Comparison of ENCODE assay signal across 15 cellular contexts in the genomic region with DNA sequence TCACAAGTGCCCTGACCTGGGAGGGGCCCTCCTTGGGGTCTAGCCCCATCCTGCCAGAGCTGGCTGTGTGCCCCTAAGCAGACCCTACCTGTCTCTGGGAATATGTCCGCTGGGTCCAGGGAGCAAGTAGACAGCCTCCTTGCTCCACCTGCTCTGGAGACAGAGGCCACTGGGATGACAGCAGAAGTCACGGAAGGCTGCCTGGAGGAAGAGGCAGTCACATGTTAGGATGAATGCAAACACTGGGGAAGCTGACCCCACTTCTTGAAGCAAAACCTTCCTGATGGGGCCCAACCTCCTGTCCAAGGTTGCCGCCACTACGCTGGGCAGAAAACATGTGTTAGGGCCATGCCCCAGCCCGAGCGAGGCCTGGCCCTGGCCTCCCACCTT. TPM values are rescaled to one million over a fixed set of nuclear protein-coding genes. Genes with fewer than 3 reads are reported as not detected.
DNase-seq lines count a peak whose midpoint lies in the region; ATAC-seq, FAIRE-seq and TF ChIP-seq lines count a peak whose summit lies in the region.
"Had no signal": no experiment of that assay in that cellular context is flagged by ENCODE, and none has a peak within 500 bp of the region (broad histone marks: within the 10 kb centered on the region; RNA-seq: fewer than 3 reads in every experiment).

No MANE protein-coding gene starts in this region.

- TF ChIP-seq CTCF in HFFc6 (IDR thresholded peaks at IDR 0.05) (no peak), GM12878 (IDR thresholded peaks at IDR 0.05 in 2 of 3, conservative IDR thresholded peaks at IDR 0.05 in 1 of 3; ENCODE audit: control insufficient read depth in 2 of 3, extremely low read depth in 1 of 3, insufficient read depth in 1 of 3, low read depth in 3 of 3, low read length in 3 of 3) (no peak), osteoblast (IDR thresholded peaks at IDR 0.05; ENCODE audit: extremely low read depth, low read depth, low read length) (no peak), thyroid gland (IDR thresholded peaks at IDR 0.05) (no peak)

- intact Hi-C loops in GM12878 (cut with micrococcal nuclease; ENCODE audit: unreplicated experiment), result no loop called here
- intact Hi-C loops in thyroid gland (cut with DNase I), result no loop called here

- H3K27me3 Mint-ChIP-seq in HFFc6 (ENCODE audit: insufficient read depth), result no peaks in the 10 kb centered on the region
- H3K27me3 Mint-ChIP-seq: brain had no signal

- H3K9me3 ChIP-seq in BLaER1 treated with 17β-estradiol and CSF1 and Interleukin-3, amounts not matched to agents 10 nM and 100 nM (replicated peaks in 1 of 11), result no peaks in the 10 kb centered on the region
- H3K9me3 ChIP-seq in GM12878 (replicated peaks; ENCODE audit: control insufficient read depth, insufficient read depth, low read length), result no peaks in the 10 kb centered on the region
- no peaks in the 10 kb centered on the region for H3K9me3 ChIP-seq in osteoblast (ENCODE audit: low read depth, low read length)
- H3K9me3 ChIP-seq in thyroid gland, result no peaks in the 10 kb centered on the region
- H3K9me3 ChIP-seq: MG63, pancreas had no signal

- in situ Hi-C loops in GM12878 (cut with MboI), result no loop called here

- POLR2A ChIA-PET in GM12878 (lab: Charles Lee), result no interaction called here

- H4K20me1 ChIP-seq in BLaER1 treated with 17β-estradiol and CSF1 and Interleukin-3, amounts not matched to agents 10 nM and 100 nM, result 0 out of 22 replicates have a peak, but pooled peaks cover 0 to 3% (median 0%) of the 10 kb centered on the region in 11 experiments
- H4K20me1 ChIP-seq in GM12878 (ENCODE audit: control insufficient read depth, insufficient read depth) (no peaks in the 10 kb centered on the region), osteoblast (ENCODE audit: insufficient read depth, low read length) (no peaks in the 10 kb centered on the region)

- no peak for ATAC-seq in GM12878

- 84% methylated on average over 6 of the region's 6 CpGs for WGBS in GM12878 (ENCODE audit: insufficient coverage, insufficient replicate concordance, low lambda C conversion rate, missing lambda C conversion rate)
- 89 to 100% methylated on average over 1 to 6 of the region's 6 CpGs for WGBS in thyroid gland, 2 donors

- peaks cover 0 to 25% (median 0%) of the 10 kb centered on the region in 11 experiments; a peak in 4 of 22 replicates for H3K27me3 ChIP-seq in BLaER1 treated with 17β-estradiol and CSF1 and Interleukin-3, amounts not matched to agents 10 nM and 100 nM
- H3K27me3 ChIP-seq in GM12878 (replicated peaks in 1 of 2; ENCODE audit: control insufficient read depth in 2 of 2, insufficient read depth in 2 of 2, low read length in 1 of 2) (no peaks in the 10 kb centered on the region), osteoblast (ENCODE audit: insufficient read depth, low read length) (no peaks in the 10 kb centered on the region), thyroid gland (no peaks in the 10 kb centered on the region)
- H3K27me3 ChIP-seq: MG63, pancreas had no signal

- no peak for TF ChIP-seq EP300 in GM12878 (IDR thresholded peaks at IDR 0.05; ENCODE audit: borderline replicate concordance in 1 of 2, control insufficient read depth in 1 of 2, low read depth in 2 of 2, low read length in 2 of 2)

- H3K9ac ChIP-seq in BLaER1 treated with 17β-estradiol and CSF1 and Interleukin-3, amounts not matched to agents 10 nM and 100 nM, result peak overlapping the region in 10 of 11 experiments; percentile 5 to 90 (median 84); a peak in 19 of 22 replicates
- H3K9ac ChIP-seq in GM12878 (ENCODE audit: control insufficient read depth, insufficient read depth, low read length), result no peak overlapping the region

- no peak for TF ChIP-seq RAD21 in GM12878 (IDR thresholded peaks at IDR 0.05; ENCODE audit: insufficient read depth, low read depth, low read length)

- no peak overlapping the region for H2AFZ ChIP-seq in GM12878 (ENCODE audit: control insufficient read depth, low read depth, low read length)
- H2AFZ ChIP-seq in osteoblast (ENCODE audit: low read length), result no peak overlapping the region

- no peak for TF ChIP-seq POLR2A in GM12878 (IDR thresholded peaks at IDR 0.05; ENCODE audit: low read depth, low read length)
- no peak for TF ChIP-seq POLR2A in thyroid gland (IDR thresholded peaks at IDR 0.05)

- H3K9me3 Mint-ChIP-seq in HFFc6, result no peaks in the 10 kb centered on the region
- H3K9me3 Mint-ChIP-seq: T-helper 2 cell treated with Interferon-gamma antibody and Interleukin-4, amounts not matched to agents 5 μg/mL and 100 μg/mL, for 36 hours had no signal

- BruUV-seq in GM12878 (replicated peaks; lab: Mats Ljungman, UMichigan), result no TSS peak

- H3K4me1 Mint-ChIP-seq in HFFc6 (ENCODE audit: low read depth), result peaks cover 11% of the 10 kb centered on the region

- H3K4me2 ChIP-seq in BLaER1 treated with 17β-estradiol and CSF1 and Interleukin-3, amounts not matched to agents 10 nM and 100 nM, result peak overlapping the region; percentile 84 to 98 (median 95)
- peak overlapping the region; percentile 38; the same call in 1 of the 2 replicates for H3K4me2 ChIP-seq in GM12878 (ENCODE audit: control insufficient read depth, insufficient read depth)
- H3K4me2 ChIP-seq in osteoblast (ENCODE audit: insufficient read depth, low read length), result peak overlapping the region; percentile 37

- H3K36me3 ChIP-seq in BLaER1 treated with 17β-estradiol and CSF1 and Interleukin-3, amounts not matched to agents 10 nM and 100 nM, result no peaks in the 10 kb centered on the region
- H3K36me3 ChIP-seq in GM12878 (ENCODE audit: control insufficient read depth in 2 of 2, insufficient read depth in 2 of 2, low read length in 1 of 2), result no peaks in the 10 kb centered on the region
- H3K36me3 ChIP-seq in osteoblast (ENCODE audit: insufficient read depth, low read length), result no peaks in the 10 kb centered on the region
- H3K36me3 ChIP-seq in thyroid gland, result no peaks in the 10 kb centered on the region
- H3K36me3 ChIP-seq: MG63, pancreas had no signal

- H3K4me1 ChIP-seq in BLaER1 treated with 17β-estradiol and CSF1 and Interleukin-3, amounts not matched to agents 10 nM and 100 nM, result peaks cover 66 to 100% (median 99%) of the 10 kb centered on the region in 10 experiments
- H3K4me1 ChIP-seq in GM12878 (ENCODE audit: control insufficient read depth, insufficient read depth, low read length) (peaks cover 36% of the 10 kb centered on the region), osteoblast (ENCODE audit: insufficient read depth, low read length) (peaks cover 24% of the 10 kb centered on the region), thyroid gland (peaks cover 0 to 45% of the 10 kb centered on the region in 2 donors)

- peak overlapping the region; percentile 70; the same call in 1 of the 2 replicates for H3K27ac Mint-ChIP-seq in HFFc6

- CTCF ChIA-PET in GM12878 (lab: Yijun Ruan, JAX), result no interaction called here

- RAD21 ChIA-PET in GM12878 (lab: Charles Lee; ENCODE audit: unreplicated experiment), result no interaction called here

- no peak overlapping the region for H3K4me3 Mint-ChIP-seq in HFFc6

- H3K79me2 ChIP-seq in GM12878 (ENCODE audit: control insufficient read depth, insufficient read depth, low read length), result no peaks in the 10 kb centered on the region
- H3K79me2 ChIP-seq in osteoblast (ENCODE audit: insufficient read depth, low read length), result no peaks in the 10 kb centered on the region

- peak overlapping the region in 10 of 11 experiments; percentile 54 to 99 (median 96); a peak in 20 of 22 replicates for H3K27ac ChIP-seq in BLaER1 treated with 17β-estradiol and CSF1 and Interleukin-3, amounts not matched to agents 10 nM and 100 nM
- H3K27ac ChIP-seq in GM12878 (ENCODE audit: control insufficient read depth, insufficient read depth) (no peak overlapping the region), osteoblast (ENCODE audit: low read depth, low read length) (no peak overlapping the region), thyroid gland (peak overlapping the region in 1 of 3 donors; percentile 28)
- H3K27ac ChIP-seq: C4-2B, pancreas had no signal

- peak overlapping the region in 9 of 10 experiments; percentile 9 to 63 (median 44); a peak in 16 of 20 replicates for H3K4me3 ChIP-seq in BLaER1 treated with 17β-estradiol and CSF1 and Interleukin-3, amounts not matched to agents 10 nM and 100 nM
- H3K4me3 ChIP-seq in GM12878 (no peak overlapping the region), osteoblast (ENCODE audit: insufficient read depth, low read length) (peak overlapping the region; percentile 37), thyroid gland (replicated peaks in 1 of 3) (no peak overlapping the region)
- H3K4me3 ChIP-seq: MG63, pancreas had no signal

- FAIRE-seq in GM12878 (lab: Jason Lieb, UNC), result no peak
- FAIRE-seq: pancreas had no signal

- no peaks in the 10 kb centered on the region for H3K36me3 Mint-ChIP-seq in HFFc6 (ENCODE audit: low read depth)
- H3K36me3 Mint-ChIP-seq: brain had no signal

- DNase-seq in HFFc6 (no peak), GM12878 (ENCODE audit: low read depth, low spot score) (no peak), osteoblast (ENCODE audit: insufficient read length, low spot score, missing footprints) (no peak), amniotic stem cell (lab: John Stamatoyannopoulos, UW) (no peak), globus pallidus (ENCODE audit: low spot score) (no peak), amygdala (lab: John Stamatoyannopoulos, UW) (no peak), thyroid gland (no peak)
- DNase-seq: MG63, NCI-H774 had no signal

- SMC1A ChIA-PET in GM12878 (lab: Charles Lee; ENCODE audit: uncharacterized antibody, unreplicated experiment), result interaction anchor here (0.6 kb wide), 1 partner anchor 45 kb away, joined by 3 read pairs; no protein-coding TSS in a partner anchor

RNA-seq across cellular contexts. Expression of a gene that starts 11.7 kb away (rescaled TPM):
- 10 to 100 TPM in 2 of 6 experiments, 1 to 10 TPM in 4; 8.6 to 11.7 (median 9.6) TPM for total RNA-seq in HFFc6 (2021; fragmentation: NEBNext Ultra II Directional; extraction: Animal tissue kit (Norgen Biotek cat#: 25700))
- 6.2 and 7.0 TPM in 2 replicates for total RNA-seq in GM12878 (2013; cell fraction: nucleolus; rRNA removed)
- 0.11 and 0.68 TPM in 2 replicates for total RNA-seq in GM12878 (2014; rRNA removed)
- 0.22 and 0.23 TPM in 2 replicates for total RNA-seq in GM12878 (2014; rRNA removed; fragmentation: Illumina TruSeq; extraction: Trizol)
- total RNA-seq in GM12878 (2021), result 0.62 and 0.80 TPM in 2 replicates
- not detected for polyA plus RNA-seq in GM12878 (2011; ENCODE audit: low read depth)
- 0.33 and 0.43 TPM in 2 replicates for polyA plus RNA-seq in GM12878 (2011; rRNA removed)
- 0.48 and 0.51 TPM in 2 replicates for polyA plus RNA-seq in GM12878 (2011; cell fraction: cytosol; rRNA removed)
- polyA plus RNA-seq in GM12878 (2011; cell fraction: nucleus; rRNA removed), result 1.6 and 1.7 TPM in 2 replicates
- polyA plus RNA-seq in GM12878 (2012), result 0.15 and 0.35 TPM in 2 replicates
- 0.15 TPM in 1 of 2 replicates, not detected in the other for polyA plus RNA-seq in GM12878 (2014; fragmentation: Illumina TruSeq; extraction: Trizol)
- under 1 TPM; 0.09 to 0.18 TPM for polyA plus RNA-seq in GM12878 (2014; fragmentation: Nextera tagmentation; extraction: Ambion mirVana)
- 0.68 and 0.81 TPM in 2 replicates for polyA plus RNA-seq in GM12878 (2014; rRNA removed)
- polyA plus RNA-seq in GM12878 (2016; fragmentation: Nextera tagmentation; extraction: Ambion mirVana), result not detected
- 0.15 and 0.26 TPM in 2 replicates for polyA minus RNA-seq in GM12878 (2011; rRNA and poly(A)+ RNA removed)
- not detected in 2 replicates for polyA minus RNA-seq in GM12878 (2011; cell fraction: cytosol; rRNA and poly(A)+ RNA removed)
- polyA minus RNA-seq in GM12878 (2011; cell fraction: nucleus; rRNA and poly(A)+ RNA removed), result 0.73 and 2.0 TPM in 2 replicates
- 16.2 and 21.0 TPM in 2 replicates for total RNA-seq in osteoblast
- 1 to 10 TPM; 3.8 to 6.1 (median 4.8) TPM for total RNA-seq in thyroid gland

RNA-seq across cellular contexts. Expression of a gene that starts 31.7 kb away (rescaled TPM):
- not detected for total RNA-seq in HFFc6 (2021; fragmentation: NEBNext Ultra II Directional; extraction: Animal tissue kit (Norgen Biotek cat#: 25700))
- total RNA-seq in GM12878 (2013; cell fraction: nucleolus; rRNA removed), result not detected in 2 replicates
- not detected in 2 replicates for total RNA-seq in GM12878 (2014; rRNA removed)
- not detected in 2 replicates for total RNA-seq in GM12878 (2014; rRNA removed; fragmentation: Illumina TruSeq; extraction: Trizol)
- total RNA-seq in GM12878 (2021), result not detected in 2 replicates
- polyA plus RNA-seq in GM12878 (2011; ENCODE audit: low read depth), result not detected
- not detected in 2 replicates for polyA plus RNA-seq in GM12878 (2011; rRNA removed)
- not detected in 2 replicates for polyA plus RNA-seq in GM12878 (2011; cell fraction: cytosol; rRNA removed)
- polyA plus RNA-seq in GM12878 (2011; cell fraction: nucleus; rRNA removed), result not detected in 2 replicates
- not detected in 2 replicates for polyA plus RNA-seq in GM12878 (2012)
- not detected in 2 replicates for polyA plus RNA-seq in GM12878 (2014; fragmentation: Illumina TruSeq; extraction: Trizol)
- polyA plus RNA-seq in GM12878 (2014; fragmentation: Nextera tagmentation; extraction: Ambion mirVana), result not detected
- not detected in 2 replicates for polyA plus RNA-seq in GM12878 (2014; rRNA removed)
- polyA plus RNA-seq in GM12878 (2016; fragmentation: Nextera tagmentation; extraction: Ambion mirVana), result not detected
- polyA minus RNA-seq in GM12878 (2011; rRNA and poly(A)+ RNA removed), result not detected in 2 replicates
- not detected in 2 replicates for polyA minus RNA-seq in GM12878 (2011; cell fraction: cytosol; rRNA and poly(A)+ RNA removed)
- polyA minus RNA-seq in GM12878 (2011; cell fraction: nucleus; rRNA and poly(A)+ RNA removed), result not detected in 2 replicates
- total RNA-seq in osteoblast, result not detected in 2 replicates
- not detected for total RNA-seq in thyroid gland
- total RNA-seq: pancreas, temporal lobe had no signal
- polyA plus RNA-seq: pancreas had no signal

RNA-seq across cellular contexts. Expression of a gene that starts 47.4 kb away (rescaled TPM):
- 10 to 100 TPM; 21.3 to 26.0 (median 23.3) TPM for total RNA-seq in HFFc6 (2021; fragmentation: NEBNext Ultra II Directional; extraction: Animal tissue kit (Norgen Biotek cat#: 25700))
- total RNA-seq in GM12878 (2013; cell fraction: nucleolus; rRNA removed), result 26.3 and 30.6 TPM in 2 replicates
- 27.2 and 35.2 TPM in 2 replicates for total RNA-seq in GM12878 (2014; rRNA removed)
- 4.1 and 5.2 TPM in 2 replicates for total RNA-seq in GM12878 (2014; rRNA removed; fragmentation: Illumina TruSeq; extraction: Trizol)
- total RNA-seq in GM12878 (2021), result 31.0 and 32.8 TPM in 2 replicates
- 4.9 TPM for polyA plus RNA-seq in GM12878 (2011; ENCODE audit: low read depth)
- polyA plus RNA-seq in GM12878 (2011; rRNA removed), result 2.9 and 8.1 TPM in 2 replicates
- polyA plus RNA-seq in GM12878 (2011; cell fraction: cytosol; rRNA removed), result 13.5 and 22.0 TPM in 2 replicates
- polyA plus RNA-seq in GM12878 (2011; cell fraction: nucleus; rRNA removed), result 101 and 131 TPM in 2 replicates
- polyA plus RNA-seq in GM12878 (2012), result 16.8 and 17.2 TPM in 2 replicates
- 0.76 and 3.3 TPM in 2 replicates for polyA plus RNA-seq in GM12878 (2014; fragmentation: Illumina TruSeq; extraction: Trizol)
- polyA plus RNA-seq in GM12878 (2014; fragmentation: Nextera tagmentation; extraction: Ambion mirVana), result under 1 TPM; 0.13 to 0.68 TPM
- 23.8 and 32.6 TPM in 2 replicates for polyA plus RNA-seq in GM12878 (2014; rRNA removed)
- polyA plus RNA-seq in GM12878 (2016; fragmentation: Nextera tagmentation; extraction: Ambion mirVana), result 10 to 100 TPM; 43.6 to 53.3 TPM
- 3.9 and 12.8 TPM in 2 replicates for polyA minus RNA-seq in GM12878 (2011; rRNA and poly(A)+ RNA removed)
- polyA minus RNA-seq in GM12878 (2011; cell fraction: cytosol; rRNA and poly(A)+ RNA removed), result 9.5 and 9.9 TPM in 2 replicates
- 10.8 and 17.3 TPM in 2 replicates for polyA minus RNA-seq in GM12878 (2011; cell fraction: nucleus; rRNA and poly(A)+ RNA removed)
- total RNA-seq in osteoblast, result 23.9 and 28.2 TPM in 2 replicates
- total RNA-seq in thyroid gland, result 10 to 100 TPM; 37.2 to 51.8 (median 45.6) TPM

RNA-seq across cellular contexts. Expression of a gene that starts 50.9 kb away (rescaled TPM):
- total RNA-seq in HFFc6 (2021; fragmentation: NEBNext Ultra II Directional; extraction: Animal tissue kit (Norgen Biotek cat#: 25700)), result 10 to 100 TPM; 14.9 to 18.1 (median 17.0) TPM
- total RNA-seq in GM12878 (2013; cell fraction: nucleolus; rRNA removed), result 15.3 and 19.5 TPM in 2 replicates
- 3.7 and 4.3 TPM in 2 replicates for total RNA-seq in GM12878 (2014; rRNA removed)
- 2.3 and 2.5 TPM in 2 replicates for total RNA-seq in GM12878 (2014; rRNA removed; fragmentation: Illumina TruSeq; extraction: Trizol)
- total RNA-seq in GM12878 (2021), result 7.9 and 8.1 TPM in 2 replicates
- 0.75 TPM for polyA plus RNA-seq in GM12878 (2011; ENCODE audit: low read depth)
- 2.8 and 3.7 TPM in 2 replicates for polyA plus RNA-seq in GM12878 (2011; rRNA removed)
- polyA plus RNA-seq in GM12878 (2011; cell fraction: cytosol; rRNA removed), result 2.9 and 3.7 TPM in 2 replicates
- polyA plus RNA-seq in GM12878 (2011; cell fraction: nucleus; rRNA removed), result 13.7 and 15.4 TPM in 2 replicates
- 2.0 and 2.6 TPM in 2 replicates for polyA plus RNA-seq in GM12878 (2012)
- 3.0 and 3.1 TPM in 2 replicates for polyA plus RNA-seq in GM12878 (2014; fragmentation: Illumina TruSeq; extraction: Trizol)
- under 1 TPM; 0.37 to 0.45 TPM for polyA plus RNA-seq in GM12878 (2014; fragmentation: Nextera tagmentation; extraction: Ambion mirVana)
- polyA plus RNA-seq in GM12878 (2014; rRNA removed), result 5.6 and 6.1 TPM in 2 replicates
- 1 to 10 TPM; 5.8 to 5.9 TPM for polyA plus RNA-seq in GM12878 (2016; fragmentation: Nextera tagmentation; extraction: Ambion mirVana)
- polyA minus RNA-seq in GM12878 (2011; rRNA and poly(A)+ RNA removed), result 2.5 and 4.9 TPM in 2 replicates
- 1.1 and 3.7 TPM in 2 replicates for polyA minus RNA-seq in GM12878 (2011; cell fraction: cytosol; rRNA and poly(A)+ RNA removed)
- 3.4 and 6.5 TPM in 2 replicates for polyA minus RNA-seq in GM12878 (2011; cell fraction: nucleus; rRNA and poly(A)+ RNA removed)
- total RNA-seq in osteoblast, result 15.3 and 18.8 TPM in 2 replicates
- total RNA-seq in thyroid gland, result 10 to 100 TPM; 16.0 to 40.2 (median 37.2) TPM

Comparison
In these comparisons a context has a peak if more than half of its experiments do, and no peak if none do; other contexts are left out.
1. H3K27ac ChIP-seq: peak in BLaER1 treated with 17β-estradiol and CSF1 and Interleukin-3, amounts not matched to agents 10 nM and 100 nM (10 of 11); none in GM12878 (single experiment) and osteoblast (single experiment).
2. H3K4me2 ChIP-seq: peak in every context shown above with its lines; median percentile 95 in BLaER1 treated with 17β-estradiol and CSF1 and Interleukin-3, amounts not matched to agents 10 nM and 100 nM; 38 in GM12878; 37 in osteoblast.
3. H3K4me3 ChIP-seq: peak in BLaER1 treated with 17β-estradiol and CSF1 and Interleukin-3, amounts not matched to agents 10 nM and 100 nM (9 of 10) and osteoblast (single experiment); none in GM12878 (single experiment) and thyroid gland (0 of 3).